In the genomic region with DNA sequence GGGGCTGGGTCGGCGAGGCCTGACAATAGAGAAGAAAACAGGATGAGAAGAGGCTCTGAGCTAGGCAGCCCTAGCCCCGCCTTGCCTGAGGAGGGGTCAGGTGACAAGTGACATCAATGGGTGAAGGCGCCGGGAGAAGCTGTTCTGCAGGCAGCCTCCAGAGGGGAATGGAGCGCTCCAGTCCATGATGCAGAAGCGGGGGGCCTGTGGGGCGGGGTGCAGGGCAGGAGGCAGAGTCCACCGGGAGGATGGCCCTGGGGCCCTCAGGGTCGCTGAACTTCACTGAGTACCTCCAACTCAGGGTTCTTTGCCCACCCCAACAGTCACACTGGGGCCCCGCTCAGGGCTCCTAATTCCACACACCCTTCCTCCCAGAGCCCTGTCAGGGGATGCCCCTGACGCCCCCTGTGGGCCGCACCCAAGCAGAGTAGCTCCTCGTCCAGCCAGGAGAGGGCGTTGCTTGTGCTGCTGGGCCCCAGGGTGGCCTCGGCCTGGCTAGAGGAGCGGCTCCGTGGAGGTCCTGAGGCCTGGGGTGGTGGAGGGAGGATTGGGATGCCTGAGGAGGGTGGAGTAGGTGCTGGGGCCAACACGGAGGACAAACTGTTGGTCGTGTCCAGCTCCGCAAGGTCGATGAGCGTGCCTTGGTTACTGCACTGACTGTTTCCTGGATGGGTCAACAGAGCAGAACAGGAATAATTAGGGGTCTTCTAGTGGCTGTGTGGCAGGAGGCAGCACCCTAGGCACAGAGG, we compare ENCODE assay signal across 1 cellular context.
TF ChIP-seq lines count a peak whose summit lies in the region.

No MANE protein-coding gene starts in this region.

TF ChIP-seq in HepG2, 621 proteins besides CTCF, POLR2A, EP300 and RAD21 (continues in another document):
- TF ChIP-seq ZNF160 (CRISPR knock-in tag; IDR thresholded peaks at IDR 0.05) = no peak
- TF ChIP-seq ZNF335 (CRISPR knock-in tag; IDR thresholded peaks at IDR 0.05) = 0 out of 2 replicates have a peak, but pooled peaks have one; percentile 44
- TF ChIP-seq, protein P1, sequence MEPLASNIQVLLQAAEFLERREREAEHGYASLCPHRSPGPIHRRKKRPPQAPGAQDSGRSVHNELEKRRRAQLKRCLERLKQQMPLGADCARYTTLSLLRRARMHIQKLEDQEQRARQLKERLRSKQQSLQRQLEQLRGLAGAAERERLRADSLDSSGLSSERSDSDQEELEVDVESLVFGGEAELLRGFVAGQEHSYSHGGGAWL (CRISPR knock-in tag; IDR thresholded peaks at IDR 0.05) = no peak; the same call in 1 of the 2 replicates
- TF ChIP-seq ZFY (CRISPR knock-in tag; IDR thresholded peaks at IDR 0.05) = peak; percentile 26; the same call in 1 of the 2 replicates
- no peak for TF ChIP-seq PRMT3 (CRISPR knock-in tag; IDR thresholded peaks at IDR 0.05; ENCODE audit: borderline replicate concordance, low read depth)
- no peak for TF ChIP-seq ZNF883 (CRISPR knock-in tag; IDR thresholded peaks at IDR 0.05; ENCODE audit: not compliant biosample characterization)
- TF ChIP-seq, protein P2, sequence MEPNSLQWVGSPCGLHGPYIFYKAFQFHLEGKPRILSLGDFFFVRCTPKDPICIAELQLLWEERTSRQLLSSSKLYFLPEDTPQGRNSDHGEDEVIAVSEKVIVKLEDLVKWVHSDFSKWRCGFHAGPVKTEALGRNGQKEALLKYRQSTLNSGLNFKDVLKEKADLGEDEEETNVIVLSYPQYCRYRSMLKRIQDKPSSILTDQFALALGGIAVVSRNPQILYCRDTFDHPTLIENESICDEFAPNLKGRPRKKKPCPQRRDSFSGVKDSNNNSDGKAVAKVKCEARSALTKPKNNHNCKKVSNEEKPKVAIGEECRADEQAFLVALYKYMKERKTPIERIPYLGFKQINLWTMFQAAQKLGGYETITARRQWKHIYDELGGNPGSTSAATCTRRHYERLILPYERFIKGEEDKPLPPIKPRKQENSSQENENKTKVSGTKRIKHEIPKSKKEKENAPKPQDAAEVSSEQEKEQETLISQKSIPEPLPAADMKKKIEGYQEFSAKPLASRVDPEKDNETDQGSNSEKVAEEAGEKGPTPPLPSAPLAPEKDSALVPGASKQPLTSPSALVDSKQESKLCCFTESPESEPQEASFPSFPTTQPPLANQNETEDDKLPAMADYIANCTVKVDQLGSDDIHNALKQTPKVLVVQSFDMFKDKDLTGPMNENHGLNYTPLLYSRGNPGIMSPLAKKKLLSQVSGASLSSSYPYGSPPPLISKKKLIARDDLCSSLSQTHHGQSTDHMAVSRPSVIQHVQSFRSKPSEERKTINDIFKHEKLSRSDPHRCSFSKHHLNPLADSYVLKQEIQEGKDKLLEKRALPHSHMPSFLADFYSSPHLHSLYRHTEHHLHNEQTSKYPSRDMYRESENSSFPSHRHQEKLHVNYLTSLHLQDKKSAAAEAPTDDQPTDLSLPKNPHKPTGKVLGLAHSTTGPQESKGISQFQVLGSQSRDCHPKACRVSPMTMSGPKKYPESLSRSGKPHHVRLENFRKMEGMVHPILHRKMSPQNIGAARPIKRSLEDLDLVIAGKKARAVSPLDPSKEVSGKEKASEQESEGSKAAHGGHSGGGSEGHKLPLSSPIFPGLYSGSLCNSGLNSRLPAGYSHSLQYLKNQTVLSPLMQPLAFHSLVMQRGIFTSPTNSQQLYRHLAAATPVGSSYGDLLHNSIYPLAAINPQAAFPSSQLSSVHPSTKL (CRISPR knock-in tag; IDR thresholded peaks at IDR 0.05) = no peak
- TF ChIP-seq ZBTB1 (CRISPR knock-in tag; IDR thresholded peaks at IDR 0.05; ENCODE audit: borderline replicate concordance) = no peak
- TF ChIP-seq SMARCE1 (IDR thresholded peaks at IDR 0.05; ENCODE audit: borderline replicate concordance) = no peak
- TF ChIP-seq ZNF556 (CRISPR knock-in tag; IDR thresholded peaks at IDR 0.05; ENCODE audit: borderline replicate concordance) = 0 out of 2 replicates have a peak, but pooled peaks have one; percentile 46
- TF ChIP-seq, protein P3, sequence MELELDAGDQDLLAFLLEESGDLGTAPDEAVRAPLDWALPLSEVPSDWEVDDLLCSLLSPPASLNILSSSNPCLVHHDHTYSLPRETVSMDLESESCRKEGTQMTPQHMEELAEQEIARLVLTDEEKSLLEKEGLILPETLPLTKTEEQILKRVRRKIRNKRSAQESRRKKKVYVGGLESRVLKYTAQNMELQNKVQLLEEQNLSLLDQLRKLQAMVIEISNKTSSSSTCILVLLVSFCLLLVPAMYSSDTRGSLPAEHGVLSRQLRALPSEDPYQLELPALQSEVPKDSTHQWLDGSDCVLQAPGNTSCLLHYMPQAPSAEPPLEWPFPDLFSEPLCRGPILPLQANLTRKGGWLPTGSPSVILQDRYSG (CRISPR knock-in tag; IDR thresholded peaks at IDR 0.05) = no peak
- TF ChIP-seq, protein P4, sequence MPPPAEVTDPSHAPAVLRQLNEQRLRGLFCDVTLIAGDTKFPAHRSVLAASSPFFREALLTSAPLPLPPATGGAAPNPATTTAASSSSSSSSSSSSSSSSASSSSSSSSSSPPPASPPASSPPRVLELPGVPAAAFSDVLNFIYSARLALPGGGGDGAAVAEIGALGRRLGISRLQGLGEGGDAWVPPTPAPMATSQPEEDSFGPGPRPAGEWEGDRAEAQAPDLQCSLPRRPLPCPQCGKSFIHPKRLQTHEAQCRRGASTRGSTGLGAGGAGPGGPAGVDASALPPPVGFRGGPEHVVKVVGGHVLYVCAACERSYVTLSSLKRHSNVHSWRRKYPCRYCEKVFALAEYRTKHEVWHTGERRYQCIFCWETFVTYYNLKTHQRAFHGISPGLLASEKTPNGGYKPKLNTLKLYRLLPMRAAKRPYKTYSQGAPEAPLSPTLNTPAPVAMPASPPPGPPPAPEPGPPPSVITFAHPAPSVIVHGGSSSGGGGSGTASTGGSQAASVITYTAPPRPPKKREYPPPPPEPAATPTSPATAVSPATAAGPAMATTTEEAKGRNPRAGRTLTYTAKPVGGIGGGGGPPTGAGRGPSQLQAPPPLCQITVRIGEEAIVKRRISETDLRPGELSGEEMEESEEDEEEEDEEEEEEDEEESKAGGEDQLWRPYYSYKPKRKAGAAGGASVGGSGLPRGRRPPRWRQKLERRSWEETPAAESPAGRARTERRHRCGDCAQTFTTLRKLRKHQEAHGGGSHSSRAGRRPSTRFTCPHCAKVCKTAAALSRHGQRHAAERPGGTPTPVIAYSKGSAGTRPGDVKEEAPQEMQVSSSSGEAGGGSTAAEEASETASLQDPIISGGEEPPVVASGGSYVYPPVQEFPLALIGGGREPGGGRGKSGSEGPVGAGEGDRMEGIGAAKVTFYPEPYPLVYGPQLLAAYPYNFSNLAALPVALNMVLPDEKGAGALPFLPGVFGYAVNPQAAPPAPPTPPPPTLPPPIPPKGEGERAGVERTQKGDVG (CRISPR knock-in tag; IDR thresholded peaks at IDR 0.05; ENCODE audit: borderline replicate concordance) = no peak
- TF ChIP-seq ZNF567 (CRISPR knock-in tag; IDR thresholded peaks at IDR 0.05; ENCODE audit: borderline replicate concordance) = no peak
- TF ChIP-seq, protein P5, sequence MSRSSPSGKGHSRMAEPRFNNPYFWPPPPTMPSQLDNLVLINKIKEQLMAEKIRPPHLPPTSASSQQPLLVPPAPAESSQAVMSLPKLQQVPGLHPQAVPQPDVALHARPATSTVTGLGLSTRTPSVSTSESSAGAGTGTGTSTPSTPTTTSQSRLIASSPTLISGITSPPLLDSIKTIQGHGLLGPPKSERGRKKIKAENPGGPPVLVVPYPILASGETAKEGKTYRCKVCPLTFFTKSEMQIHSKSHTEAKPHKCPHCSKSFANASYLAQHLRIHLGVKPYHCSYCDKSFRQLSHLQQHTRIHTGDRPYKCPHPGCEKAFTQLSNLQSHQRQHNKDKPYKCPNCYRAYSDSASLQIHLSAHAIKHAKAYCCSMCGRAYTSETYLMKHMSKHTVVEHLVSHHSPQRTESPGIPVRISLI (CRISPR knock-in tag; IDR thresholded peaks at IDR 0.05; ENCODE audit: borderline replicate concordance) = no peak
- TF ChIP-seq KMT2A (CRISPR knock-in tag; IDR thresholded peaks at IDR 0.05) = no peak
- TF ChIP-seq, protein P6, sequence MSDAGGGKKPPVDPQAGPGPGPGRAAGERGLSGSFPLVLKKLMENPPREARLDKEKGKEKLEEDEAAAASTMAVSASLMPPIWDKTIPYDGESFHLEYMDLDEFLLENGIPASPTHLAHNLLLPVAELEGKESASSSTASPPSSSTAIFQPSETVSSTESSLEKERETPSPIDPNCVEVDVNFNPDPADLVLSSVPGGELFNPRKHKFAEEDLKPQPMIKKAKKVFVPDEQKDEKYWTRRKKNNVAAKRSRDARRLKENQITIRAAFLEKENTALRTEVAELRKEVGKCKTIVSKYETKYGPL (CRISPR knock-in tag; IDR thresholded peaks at IDR 0.05) = no peak
- no peak for TF ChIP-seq ZNF232 (CRISPR knock-in tag; IDR thresholded peaks at IDR 0.05; ENCODE audit: borderline replicate concordance)
- TF ChIP-seq ZNF788 (CRISPR knock-in tag; IDR thresholded peaks at IDR 0.05; ENCODE audit: borderline replicate concordance) = no peak
- TF ChIP-seq PCBP1 (IDR thresholded peaks at IDR 0.05; ENCODE audit: borderline replicate concordance, low read depth, low read length) = peak; percentile 89; the same call in 1 of the 2 replicates
- TF ChIP-seq ZNF17 (CRISPR knock-in tag; IDR thresholded peaks at IDR 0.05) = no peak
- no peak for TF ChIP-seq KLF11 (CRISPR knock-in tag; IDR thresholded peaks at IDR 0.05)
- TF ChIP-seq, protein P7, sequence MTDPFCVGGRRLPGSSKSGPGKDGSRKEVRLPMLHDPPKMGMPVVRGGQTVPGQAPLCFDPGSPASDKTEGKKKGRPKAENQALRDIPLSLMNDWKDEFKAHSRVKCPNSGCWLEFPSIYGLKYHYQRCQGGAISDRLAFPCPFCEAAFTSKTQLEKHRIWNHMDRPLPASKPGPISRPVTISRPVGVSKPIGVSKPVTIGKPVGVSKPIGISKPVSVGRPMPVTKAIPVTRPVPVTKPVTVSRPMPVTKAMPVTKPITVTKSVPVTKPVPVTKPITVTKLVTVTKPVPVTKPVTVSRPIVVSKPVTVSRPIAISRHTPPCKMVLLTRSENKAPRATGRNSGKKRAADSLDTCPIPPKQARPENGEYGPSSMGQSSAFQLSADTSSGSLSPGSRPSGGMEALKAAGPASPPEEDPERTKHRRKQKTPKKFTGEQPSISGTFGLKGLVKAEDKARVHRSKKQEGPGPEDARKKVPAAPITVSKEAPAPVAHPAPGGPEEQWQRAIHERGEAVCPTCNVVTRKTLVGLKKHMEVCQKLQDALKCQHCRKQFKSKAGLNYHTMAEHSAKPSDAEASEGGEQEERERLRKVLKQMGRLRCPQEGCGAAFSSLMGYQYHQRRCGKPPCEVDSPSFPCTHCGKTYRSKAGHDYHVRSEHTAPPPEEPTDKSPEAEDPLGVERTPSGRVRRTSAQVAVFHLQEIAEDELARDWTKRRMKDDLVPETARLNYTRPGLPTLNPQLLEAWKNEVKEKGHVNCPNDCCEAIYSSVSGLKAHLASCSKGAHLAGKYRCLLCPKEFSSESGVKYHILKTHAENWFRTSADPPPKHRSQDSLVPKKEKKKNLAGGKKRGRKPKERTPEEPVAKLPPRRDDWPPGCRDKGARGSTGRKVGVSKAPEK (CRISPR knock-in tag; IDR thresholded peaks at IDR 0.05; ENCODE audit: borderline replicate concordance) = no peak
- TF ChIP-seq, protein P8, sequence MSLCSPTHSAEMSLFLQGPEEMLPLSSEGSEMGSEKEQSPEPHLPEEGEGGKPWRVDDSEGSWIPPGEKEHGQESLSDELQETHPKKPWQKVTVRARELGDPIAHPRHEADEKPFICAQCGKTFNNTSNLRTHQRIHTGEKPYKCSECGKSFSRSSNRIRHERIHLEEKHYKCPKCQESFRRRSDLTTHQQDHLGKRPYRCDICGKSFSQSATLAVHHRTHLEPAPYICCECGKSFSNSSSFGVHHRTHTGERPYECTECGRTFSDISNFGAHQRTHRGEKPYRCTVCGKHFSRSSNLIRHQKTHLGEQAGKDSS (CRISPR knock-in tag; IDR thresholded peaks at IDR 0.05; ENCODE audit: borderline replicate concordance, low read depth) = 0 out of 2 replicates have a peak, but pooled peaks have one; percentile 61
- TF ChIP-seq, protein P9, sequence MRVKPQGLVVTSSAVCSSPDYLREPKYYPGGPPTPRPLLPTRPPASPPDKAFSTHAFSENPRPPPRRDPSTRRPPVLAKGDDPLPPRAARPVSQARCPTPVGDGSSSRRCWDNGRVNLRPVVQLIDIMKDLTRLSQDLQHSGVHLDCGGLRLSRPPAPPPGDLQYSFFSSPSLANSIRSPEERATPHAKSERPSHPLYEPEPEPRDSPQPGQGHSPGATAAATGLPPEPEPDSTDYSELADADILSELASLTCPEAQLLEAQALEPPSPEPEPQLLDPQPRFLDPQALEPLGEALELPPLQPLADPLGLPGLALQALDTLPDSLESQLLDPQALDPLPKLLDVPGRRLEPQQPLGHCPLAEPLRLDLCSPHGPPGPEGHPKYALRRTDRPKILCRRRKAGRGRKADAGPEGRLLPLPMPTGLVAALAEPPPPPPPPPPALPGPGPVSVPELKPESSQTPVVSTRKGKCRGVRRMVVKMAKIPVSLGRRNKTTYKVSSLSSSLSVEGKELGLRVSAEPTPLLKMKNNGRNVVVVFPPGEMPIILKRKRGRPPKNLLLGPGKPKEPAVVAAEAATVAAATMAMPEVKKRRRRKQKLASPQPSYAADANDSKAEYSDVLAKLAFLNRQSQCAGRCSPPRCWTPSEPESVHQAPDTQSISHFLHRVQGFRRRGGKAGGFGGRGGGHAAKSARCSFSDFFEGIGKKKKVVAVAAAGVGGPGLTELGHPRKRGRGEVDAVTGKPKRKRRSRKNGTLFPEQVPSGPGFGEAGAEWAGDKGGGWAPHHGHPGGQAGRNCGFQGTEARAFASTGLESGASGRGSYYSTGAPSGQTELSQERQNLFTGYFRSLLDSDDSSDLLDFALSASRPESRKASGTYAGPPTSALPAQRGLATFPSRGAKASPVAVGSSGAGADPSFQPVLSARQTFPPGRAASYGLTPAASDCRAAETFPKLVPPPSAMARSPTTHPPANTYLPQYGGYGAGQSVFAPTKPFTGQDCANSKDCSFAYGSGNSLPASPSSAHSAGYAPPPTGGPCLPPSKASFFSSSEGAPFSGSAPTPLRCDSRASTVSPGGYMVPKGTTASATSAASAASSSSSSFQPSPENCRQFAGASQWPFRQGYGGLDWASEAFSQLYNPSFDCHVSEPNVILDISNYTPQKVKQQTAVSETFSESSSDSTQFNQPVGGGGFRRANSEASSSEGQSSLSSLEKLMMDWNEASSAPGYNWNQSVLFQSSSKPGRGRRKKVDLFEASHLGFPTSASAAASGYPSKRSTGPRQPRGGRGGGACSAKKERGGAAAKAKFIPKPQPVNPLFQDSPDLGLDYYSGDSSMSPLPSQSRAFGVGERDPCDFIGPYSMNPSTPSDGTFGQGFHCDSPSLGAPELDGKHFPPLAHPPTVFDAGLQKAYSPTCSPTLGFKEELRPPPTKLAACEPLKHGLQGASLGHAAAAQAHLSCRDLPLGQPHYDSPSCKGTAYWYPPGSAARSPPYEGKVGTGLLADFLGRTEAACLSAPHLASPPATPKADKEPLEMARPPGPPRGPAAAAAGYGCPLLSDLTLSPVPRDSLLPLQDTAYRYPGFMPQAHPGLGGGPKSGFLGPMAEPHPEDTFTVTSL (CRISPR knock-in tag; IDR thresholded peaks at IDR 0.05; ENCODE audit: borderline replicate concordance) = no peak
- no peak for TF ChIP-seq DPF2 (CRISPR knock-in tag; IDR thresholded peaks at IDR 0.05; ENCODE audit: borderline replicate concordance, low read depth)
- TF ChIP-seq GPN1 (CRISPR knock-in tag; IDR thresholded peaks at IDR 0.05; ENCODE audit: borderline replicate concordance) = no peak
- TF ChIP-seq, protein P10, sequence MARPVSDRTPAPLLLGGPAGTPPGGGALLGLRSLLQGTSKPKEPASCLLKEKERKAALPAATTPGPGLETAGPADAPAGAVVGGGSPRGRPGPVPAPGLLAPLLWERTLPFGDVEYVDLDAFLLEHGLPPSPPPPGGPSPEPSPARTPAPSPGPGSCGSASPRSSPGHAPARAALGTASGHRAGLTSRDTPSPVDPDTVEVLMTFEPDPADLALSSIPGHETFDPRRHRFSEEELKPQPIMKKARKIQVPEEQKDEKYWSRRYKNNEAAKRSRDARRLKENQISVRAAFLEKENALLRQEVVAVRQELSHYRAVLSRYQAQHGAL (CRISPR knock-in tag; IDR thresholded peaks at IDR 0.05; ENCODE audit: not compliant biosample characterization) = no peak
- TF ChIP-seq TOPORS (CRISPR knock-in tag; IDR thresholded peaks at IDR 0.05) = no peak
- TF ChIP-seq MAFF (IDR thresholded peaks at IDR 0.05; ENCODE audit: low read depth, low read length) = no peak
